In genomic region chr7:105257338-105257737, GRCh38 we compare ENCODE assay signal across 9 cellular contexts.
DNase-seq lines count a peak whose midpoint lies in the region; ATAC-seq and TF ChIP-seq lines count a peak whose summit lies in the region.
"Had no signal": no experiment of that assay in that cellular context is flagged by ENCODE, and none has a peak within 500 bp of the region (broad histone marks: within the 10 kb centered on the region; RNA-seq: fewer than 3 reads in every experiment).

No MANE protein-coding gene starts in this region.

- no peak for TF ChIP-seq CTCF in SU-DHL-6 (IDR thresholded peaks at IDR 0.05; ENCODE audit: insufficient read depth, low read length, poor library complexity, severe bottlenecking)

- peak overlapping the region in 1 of 8 donors; percentile 7 for H3K4me3 Mint-ChIP-seq in naive B cell

- no peaks in the 10 kb centered on the region for H3K27me3 Mint-ChIP-seq in naive B cell

- H3K4me1 Mint-ChIP-seq in naive B cell = peaks cover 41 to 61% (median 59%) of the 10 kb centered on the region in 3 donors

- H3K9me3 Mint-ChIP-seq in naive B cell = peaks cover 0 to 15% (median 7%) of the 10 kb centered on the region in 7 donors

- no peaks in the 10 kb centered on the region for H3K36me3 Mint-ChIP-seq in naive B cell

- peaks cover 28% of the 10 kb centered on the region for H3F3A ChIP-seq in SU-DHL-6 (ENCODE audit: insufficient read depth)

- H3K36me3 ChIP-seq in SU-DHL-6 (ENCODE audit: low read length) = no peaks in the 10 kb centered on the region
- H3K36me3 ChIP-seq: SJCRH30 had no signal

- peak overlapping the region; percentile 59 for H3K4me2 ChIP-seq in SU-DHL-6 (ENCODE audit: low read depth, low read length, poor library complexity, severe bottlenecking)

- intact Hi-C loops in Right ventricle myocardium inferior (cut with DNase I) = no loop called here

- H3K27me3 ChIP-seq in SU-DHL-6 (ENCODE audit: low read length) = no peaks in the 10 kb centered on the region
- H3K27me3 ChIP-seq: SJCRH30 had no signal

- H3K9me2 ChIP-seq in SU-DHL-6 (replicated peaks; ENCODE audit: insufficient read depth, low read length) = no peaks in the 10 kb centered on the region

- H3K27ac Mint-ChIP-seq in naive B cell = peak overlapping the region in 2 of 6 donors; percentile 1 to 38

- peaks cover 49% of the 10 kb centered on the region for H3K79me2 ChIP-seq in SU-DHL-6 (ENCODE audit: insufficient read depth, low read length)

- H3K27ac ChIP-seq in SU-DHL-6 (ENCODE audit: low read depth, low read length) = peak overlapping the region; percentile 97
- H3K27ac ChIP-seq: SJCRH30 had no signal

- no peaks in the 10 kb centered on the region for H3K9me3 ChIP-seq in SU-DHL-6 (ENCODE audit: insufficient read depth, low read length)

- ATAC-seq in GM19351 (IDR thresholded peaks at IDR 0.05; ENCODE audit: unreplicated experiment) = peak; percentile 46
- peak; percentile 52 to 63 for ATAC-seq in naive B cell (ENCODE audit: low read depth in 2 of 2)
- ATAC-seq in Right ventricle myocardium inferior = no peak
- ATAC-seq in HG02973 (IDR thresholded peaks at IDR 0.05; ENCODE audit: unreplicated experiment) = no peak

- no peak overlapping the region for H2AFZ ChIP-seq in SU-DHL-6 (ENCODE audit: low read depth, low read length, severe bottlenecking)

- peak overlapping the region; percentile 18 for H3K4me3 ChIP-seq in SU-DHL-6 (ENCODE audit: insufficient read depth, low read length, poor library complexity, severe bottlenecking)
- H3K4me3 ChIP-seq: SJCRH30 had no signal

- DNase-seq in M059J (ENCODE audit: low read depth) = peak; percentile 14
- no peak for DNase-seq in naive B cell
- DNase-seq in Right ventricle myocardium inferior (ENCODE audit: missing footprints) = no peak
- DNase-seq in hepatic stellate cell (ENCODE audit: low spot score) = no peak
- DNase-seq: stimulated activated CD4-positive, alpha-beta T cell treated with anti-CD3 and anti-CD28 coated beads, Interleukin-12 subunit alpha, Interleukin-12 subunit beta, amount 100 ng/mL, for 4 hours had no signal

- no peaks in the 10 kb centered on the region for H4K20me1 ChIP-seq in SU-DHL-6 (ENCODE audit: low read depth, low read length)

- peak overlapping the region; percentile 50 for H3K9ac ChIP-seq in SU-DHL-6 (ENCODE audit: low read length)

Comparison
In these comparisons a context has a peak if more than half of its experiments do, and no peak if none do; other contexts are left out.
1. ATAC-seq: peak in GM19351 (single experiment) and naive B cell (2 of 2); none in Right ventricle myocardium inferior (single experiment) and HG02973 (single experiment).